Comparison of ENCODE assay signal across 8 cellular contexts in the genomic region with DNA sequence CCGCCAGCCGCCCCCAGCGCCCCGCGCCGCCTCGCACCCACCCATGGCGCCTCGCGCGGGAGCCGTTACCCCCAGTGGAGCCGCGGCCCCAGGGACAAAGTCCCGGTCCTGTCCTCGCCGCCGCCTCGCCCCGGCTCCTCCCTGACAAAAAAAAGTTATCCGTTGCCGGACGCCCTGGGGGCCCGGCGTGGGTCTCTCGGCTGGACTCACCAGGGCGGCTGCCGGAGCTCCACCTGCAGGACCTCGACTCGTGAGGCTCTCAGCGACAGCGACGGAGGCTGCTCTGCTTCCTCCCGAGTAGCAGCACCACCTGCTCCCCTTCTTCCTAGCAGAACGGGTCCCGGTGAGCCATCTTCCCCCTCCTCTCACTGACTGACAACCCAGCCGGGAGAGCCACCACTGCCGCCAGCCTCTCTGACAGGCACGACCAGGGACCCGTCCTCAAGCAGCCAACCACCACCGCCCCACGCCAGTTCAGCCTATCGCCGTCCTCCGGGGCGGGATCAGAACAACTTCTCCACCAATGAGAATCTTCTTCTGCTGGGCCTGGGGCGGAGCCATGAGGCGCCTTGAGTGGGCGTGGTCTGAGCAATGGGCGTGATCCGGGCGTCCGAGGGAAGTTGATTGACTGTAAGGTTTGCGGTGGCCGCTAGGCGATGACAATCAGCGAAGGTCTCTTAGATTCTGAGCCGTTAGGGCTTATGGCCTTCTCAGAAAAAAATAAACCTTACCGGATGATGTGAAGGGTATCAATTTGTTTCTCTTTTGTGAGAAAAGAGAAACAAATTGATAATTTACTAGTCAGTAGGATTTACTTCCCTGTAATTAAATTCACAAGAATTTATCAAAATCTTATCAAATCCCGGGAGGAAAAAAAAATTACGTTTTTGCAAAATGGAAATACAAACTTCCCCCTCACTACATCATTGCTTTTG. TPM values are rescaled to one million over a fixed set of nuclear protein-coding genes. Genes with fewer than 3 reads are reported as not detected.
A peak's percentile ranks its signal among the peaks of the same experiment; 100 is the strongest.
DNase-seq lines count a peak whose midpoint lies in the region; ATAC-seq and TF ChIP-seq lines count a peak whose summit lies in the region.

Gene HYCC1, minus strand, starts transcription at position 416 of the 935 bp plus-strand sequence. CDS start 23,019 bp downstream, outside the sequence.

- ATAC-seq in GM18498 (IDR thresholded peaks at IDR 0.05; ENCODE audit: unreplicated experiment) = peak; percentile 95
- ATAC-seq in HG02938 (IDR thresholded peaks at IDR 0.05; ENCODE audit: unreplicated experiment) = peak; percentile 95

- H3K36me3 ChIP-seq in right atrium auricular region = no peaks in the 10 kb centered on the region
- no peaks in the 10 kb centered on the region for H3K36me3 ChIP-seq in uterus

- peaks cover 0 to 42% of the 10 kb centered on the region in 2 donors for H3K4me1 ChIP-seq in right atrium auricular region
- H3K4me1 ChIP-seq in uterus = peaks cover 0 to 9% of the 10 kb centered on the region in 2 donors

- H3K9me3 ChIP-seq in right atrium auricular region (no peaks in the 10 kb centered on the region), uterus (no peaks in the 10 kb centered on the region)

- no peaks in the 10 kb centered on the region for H3K27me3 ChIP-seq in right atrium auricular region
- no peaks in the 10 kb centered on the region for H3K27me3 ChIP-seq in uterus

- peak; percentile 61 to 70 for TF ChIP-seq CTCF in right atrium auricular region (IDR thresholded peaks at IDR 0.05)
- peak; percentile 54 to 69 (median 65) for TF ChIP-seq CTCF in uterus (IDR thresholded peaks at IDR 0.05)

- TF ChIP-seq POLR2A in uterus (IDR thresholded peaks at IDR 0.05) = peak; percentile 95 to 100

- DNase-seq in NCI-H1694 treated with DMSO at 0.1 percent for 48 hours (lab: John Stamatoyannopoulos, UW) (peak; percentile 94), T-helper 2 cell (peak; percentile 96 to 99 (median 98)), right atrium auricular region (ENCODE audit: low spot score) (peak; percentile 100), pulmonary artery endothelial cell (ENCODE audit: low read depth, low spot score) (peak; percentile 94), uterus (peak; percentile 99)

- H3K27ac ChIP-seq in angular gyrus (ENCODE audit: low read depth, low read length) (peak within 1 kb of the TSS; percentile 29), right atrium auricular region (peak within 1 kb of the TSS; percentile 81 to 88), uterus (peak within 1 kb of the TSS; percentile 85 to 86)

- intact Hi-C loops in uterus (cut with DNase I; ENCODE audit: low total_unique reads) = no loop called here

- H3K4me3 ChIP-seq in right atrium auricular region (peak within 1 kb of the TSS; percentile 82 to 99), uterus (peak within 1 kb of the TSS; percentile 78 to 95)

RNA-seq across cellular contexts. Expression of gene HYCC1, which starts in this region (rescaled TPM):
- total RNA-seq in right atrium auricular region (10 to 100 TPM; 26.1 to 40.8 TPM), pulmonary artery endothelial cell (58.8 and 106 TPM in 2 replicates), uterus (10 to 100 TPM; 25.0 to 89.0 (median 46.8) TPM)

Comparison
In these comparisons a context has a peak if more than half of its experiments do, and no peak if none do; other contexts are left out.
1. Peak in every context shown above with its lines: DNase-seq, ATAC-seq, H3K4me3 ChIP-seq and H3K27ac ChIP-seq.
2. H3K27ac ChIP-seq: peak in every context shown above with its lines; median percentile 86 in uterus; 84 in right atrium auricular region; 29 in angular gyrus.